In genomic region chr19:54162241-54162805, GRCh38 we compare ENCODE assay signal across 8 cellular contexts. TPM values are rescaled to one million over a fixed set of nuclear protein-coding genes. Genes with fewer than 3 reads are reported as not detected.
A peak's percentile ranks its signal among the peaks of the same experiment; 100 is the strongest.
DNase-seq lines count a peak whose midpoint lies in the region; ATAC-seq lines count a peak whose summit lies in the region.

No MANE protein-coding gene starts in this region.

- no peak overlapping the region for H3K56ac ChIP-seq in mesendoderm (ENCODE audit: low read length)

- no peak overlapping the region for H3K9ac ChIP-seq in mesendoderm (ENCODE audit: low read length)

- peak overlapping the region; percentile 71 for H3K4me3 Mint-ChIP-seq in activated CD4-positive, alpha-beta memory T cell treated with anti-CD3 and anti-CD28 coated beads for 36 hours

- no CpG with 5 or more reads among the region's 35 CpGs for WGBS in mesendoderm (ENCODE audit: extremely low coverage, insufficient coverage, low lambda C conversion rate)

- H3K27me3 Mint-ChIP-seq in activated CD4-positive, alpha-beta memory T cell treated with anti-CD3 and anti-CD28 coated beads for 36 hours = peaks cover 3% of the 10 kb centered on the region

- H4K8ac ChIP-seq in mesendoderm (ENCODE audit: low read depth, low read length) = no peak overlapping the region

- H3K79me1 ChIP-seq in mesendoderm (ENCODE audit: low read length) = peaks cover 2% of the 10 kb centered on the region

- H3K27ac Mint-ChIP-seq in activated CD4-positive, alpha-beta memory T cell treated with anti-CD3 and anti-CD28 coated beads for 36 hours = peak overlapping the region; percentile 10

- H3K4ac ChIP-seq in mesendoderm (ENCODE audit: low read depth, low read length) = no peak overlapping the region

- H3K18ac ChIP-seq in mesendoderm (ENCODE audit: low read length) = no peak overlapping the region

- POLR2A ChIA-PET in activated CD4-positive, alpha-beta memory T cell treated with anti-CD3 and anti-CD28 coated beads for 36 hours (lab: Charles Lee) = no interaction called here

- H3K36me3 Mint-ChIP-seq in activated CD4-positive, alpha-beta memory T cell treated with anti-CD3 and anti-CD28 coated beads for 36 hours = peaks cover 11% of the 10 kb centered on the region

- H2AK5ac ChIP-seq in mesendoderm (ENCODE audit: low read length) = no peak overlapping the region

- no peak overlapping the region for H3K23ac ChIP-seq in mesendoderm (ENCODE audit: low read length)

- no peak for ATAC-seq in HG02798 (IDR thresholded peaks at IDR 0.05; ENCODE audit: poor library complexity, unreplicated experiment)

- peak overlapping the region; percentile 88 for H3K4me2 ChIP-seq in mesendoderm (ENCODE audit: low read length)

- no peak overlapping the region for H3K27ac ChIP-seq in mesendoderm (ENCODE audit: low read depth, low read length)

- no peak overlapping the region for H2BK5ac ChIP-seq in mesendoderm (ENCODE audit: low read length)

- no peak overlapping the region for H4K5ac ChIP-seq in mesendoderm (ENCODE audit: low read length)

- H3K4me3 ChIP-seq in mesendoderm (ENCODE audit: low read length) = no peak overlapping the region

- no peaks in the 10 kb centered on the region for H3K79me2 ChIP-seq in mesendoderm (ENCODE audit: control insufficient read depth, insufficient read depth, low read length)

- intact Hi-C loops in activated CD4-positive, alpha-beta memory T cell treated with anti-CD3 and anti-CD28 coated beads for 36 hours (cut with micrococcal nuclease) = no loop called here

- DNase-seq in GM03348 (ENCODE audit: low spot score) (peak; percentile 91), NCI-H526 (lab: John Stamatoyannopoulos, UW) (peak; percentile 75 to 95), mesendoderm (peak; percentile 85), NCI-H2107 (lab: John Stamatoyannopoulos, UW) (no peak)
- DNase-seq in activated CD4-positive, alpha-beta memory T cell treated with anti-CD3 and anti-CD28 coated beads for 36 hours = peak; percentile 88
- DNase-seq in effector CD8-positive, alpha-beta T cell (lab: John Stamatoyannopoulos, UW) = peak; percentile 75
- peak; percentile 66 for DNase-seq in stimulated activated CD8-positive, alpha-beta memory T cell treated with anti-CD3 and anti-CD28 coated beads, Interleukin-15, amount 100 ng/mL, for 1 hour (ENCODE audit: low read depth)

- H3K27me3 ChIP-seq in mesendoderm (ENCODE audit: insufficient read depth, low read length, poor library complexity) = no peaks in the 10 kb centered on the region

- H3K4me1 Mint-ChIP-seq in activated CD4-positive, alpha-beta memory T cell treated with anti-CD3 and anti-CD28 coated beads for 36 hours (ENCODE audit: low read depth) = peaks cover 44% of the 10 kb centered on the region

- peaks cover 3% of the 10 kb centered on the region for H3K4me1 ChIP-seq in mesendoderm (ENCODE audit: control insufficient read depth, low read depth, low read length)

- H3K36me3 ChIP-seq in mesendoderm (ENCODE audit: control insufficient read depth, insufficient read depth, low read length) = no peaks in the 10 kb centered on the region

- CTCF ChIA-PET in activated CD4-positive, alpha-beta memory T cell treated with anti-CD3 and anti-CD28 coated beads for 36 hours (lab: Charles Lee) = no interaction called here

- no peak overlapping the region for H2BK120ac ChIP-seq in mesendoderm (ENCODE audit: low read depth, low read length)

- no peaks in the 10 kb centered on the region for H3K9me3 Mint-ChIP-seq in activated CD4-positive, alpha-beta memory T cell treated with anti-CD3 and anti-CD28 coated beads for 36 hours

- no peak overlapping the region for H2BK15ac ChIP-seq in mesendoderm (replicated peaks; ENCODE audit: low read depth)

RNA-seq across cellular contexts. Expression of gene LENG1, which starts 2.8 kb away (rescaled TPM):
- 1 to 10 TPM; 4.7 to 5.3 TPM for total RNA-seq in activated CD4-positive, alpha-beta memory T cell treated with anti-CD3 and anti-CD28 coated beads for 36 hours
- polyA plus RNA-seq in mesendoderm (2013, experiment 1 of 2) = 5.4 TPM
- polyA plus RNA-seq in mesendoderm (2013, experiment 2 of 2) = 5.2 TPM

RNA-seq across cellular contexts. Expression of gene TMC4, which starts 10.6 kb away (rescaled TPM):
- total RNA-seq in activated CD4-positive, alpha-beta memory T cell treated with anti-CD3 and anti-CD28 coated beads for 36 hours = under 1 TPM; 0.26 to 0.27 TPM
- 1.1 TPM for polyA plus RNA-seq in mesendoderm (2013, experiment 1 of 2)
- polyA plus RNA-seq in mesendoderm (2013, experiment 2 of 2) = 2.1 TPM

RNA-seq across cellular contexts. Expression of gene CNOT3, which starts 24.8 kb away (rescaled TPM):
- 10 to 100 TPM; 54.6 to 58.7 TPM for total RNA-seq in activated CD4-positive, alpha-beta memory T cell treated with anti-CD3 and anti-CD28 coated beads for 36 hours
- polyA plus RNA-seq in mesendoderm (2013, experiment 1 of 2) = 73.6 TPM
- polyA plus RNA-seq in mesendoderm (2013, experiment 2 of 2) = 72.8 TPM

RNA-seq across cellular contexts. Expression of gene MBOAT7, which starts 27.1 kb away (rescaled TPM):
- 100 to 1,000 TPM; 107 to 112 TPM for total RNA-seq in activated CD4-positive, alpha-beta memory T cell treated with anti-CD3 and anti-CD28 coated beads for 36 hours
- polyA plus RNA-seq in mesendoderm (2013, experiment 1 of 2) = 95.4 TPM
- polyA plus RNA-seq in mesendoderm (2013, experiment 2 of 2) = 92.1 TPM

RNA-seq across cellular contexts. Expression of gene TSEN34, which starts 28.8 kb away (rescaled TPM):
- total RNA-seq in activated CD4-positive, alpha-beta memory T cell treated with anti-CD3 and anti-CD28 coated beads for 36 hours = 10 to 100 TPM; 15.5 to 16.3 TPM
- 18.7 TPM for polyA plus RNA-seq in mesendoderm (2013, experiment 1 of 2)
- 20.4 TPM for polyA plus RNA-seq in mesendoderm (2013, experiment 2 of 2)
